10 cellular contexts compared by ENCODE assay signal in the genomic region with DNA sequence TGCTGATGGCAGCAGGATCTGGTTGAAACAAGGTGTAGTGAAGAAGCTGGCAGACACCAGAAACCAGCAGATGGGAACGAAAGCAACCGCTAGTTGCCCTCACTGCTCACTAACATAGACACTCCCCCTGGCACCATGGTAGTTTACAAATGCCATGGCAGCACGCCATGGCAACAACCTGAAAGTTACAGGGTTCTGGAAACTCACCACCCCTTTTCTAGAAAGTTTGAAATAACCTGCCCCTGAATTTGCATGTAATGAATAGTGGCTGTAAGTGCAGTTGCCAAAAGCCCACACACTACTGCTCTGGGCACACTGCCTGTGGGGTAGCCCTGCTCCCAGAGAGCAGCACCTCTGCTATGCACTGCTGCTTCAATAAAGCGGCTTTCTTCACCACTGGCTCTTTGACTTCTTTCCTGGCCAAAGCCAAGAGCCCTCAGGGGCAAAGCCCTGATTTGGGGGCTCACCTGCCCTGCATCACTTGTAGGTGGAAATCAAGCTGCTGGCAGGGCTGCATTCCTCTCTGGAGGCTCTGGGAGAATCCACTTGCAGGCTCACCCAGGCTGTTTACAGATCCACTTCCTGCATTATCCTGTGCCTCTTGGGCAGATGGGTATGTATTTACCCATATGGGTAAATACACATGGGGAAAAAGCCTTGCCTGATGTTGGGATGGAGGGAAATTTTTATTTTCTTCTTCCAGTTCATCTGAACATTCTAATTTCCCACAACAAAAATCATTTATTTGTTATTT. TPM values are rescaled to one million over a fixed set of nuclear protein-coding genes. Genes with fewer than 3 reads are reported as not detected.
DNase-seq lines count a peak whose midpoint lies in the region; ATAC-seq, FAIRE-seq and TF ChIP-seq lines count a peak whose summit lies in the region.
"Had no signal": no experiment of that assay in that cellular context is flagged by ENCODE, and none has a peak within 500 bp of the region (broad histone marks: within the 10 kb centered on the region; RNA-seq: fewer than 3 reads in every experiment).

No MANE protein-coding gene starts in this region.

- no peaks in the 10 kb centered on the region for H3K27me3 ChIP-seq in CD4-positive, alpha-beta T cell (ENCODE audit: control insufficient read depth, insufficient read depth, low read length)

- H3K9me3 Mint-ChIP-seq in CD4-positive, alpha-beta T cell: no peaks in the 10 kb centered on the region

- DNase-seq in CD4-positive, alpha-beta T cell: peak in 2 of 10 experiments; percentile 9 to 17
- peak; percentile 61 for DNase-seq in NCI-H510A treated with DMSO at 0.1 percent for 48 hours (lab: John Stamatoyannopoulos, UW)
- peak; percentile 61 to 76 for DNase-seq in left colon
- no peak for DNase-seq in middle frontal gyrus (ENCODE audit: extremely low spot score, low spot score)
- DNase-seq in H54 (ENCODE audit: insufficient read length, low spot score): no peak
- DNase-seq: activated naive CD4-positive, alpha-beta T cell had no signal

- intact Hi-C loops in CD4-positive, alpha-beta T cell (cut with DNase I, micrococcal nuclease): no loop called here
- intact Hi-C loops in left colon (cut with DNase I, micrococcal nuclease): no loop called here

- ATAC-seq in CD4-positive, alpha-beta T cell (ENCODE audit: poor library complexity): peak; percentile 83
- ATAC-seq in GM19452 (IDR thresholded peaks at IDR 0.05; ENCODE audit: unreplicated experiment) (peak; percentile 56), left colon (peak; percentile 23), GM18861 (IDR thresholded peaks at IDR 0.05; ENCODE audit: unreplicated experiment) (no peak), GM18519 (IDR thresholded peaks at IDR 0.05; ENCODE audit: low FRiP score, unreplicated experiment) (no peak)

- TF ChIP-seq POLR2A in H54 (IDR thresholded peaks at IDR 0.05; ENCODE audit: low read depth, low read length): no peak

- H3K27me3 Mint-ChIP-seq in CD4-positive, alpha-beta T cell: no peaks in the 10 kb centered on the region

- no peak overlapping the region for H3K4me3 Mint-ChIP-seq in CD4-positive, alpha-beta T cell

- peaks cover 9% of the 10 kb centered on the region for H3K4me1 Mint-ChIP-seq in CD4-positive, alpha-beta T cell (ENCODE audit: low read depth)

- no peak overlapping the region for H3K27ac ChIP-seq in CD4-positive, alpha-beta T cell (ENCODE audit: low read depth, low read length)

- CTCF ChIA-PET in CD4-positive, alpha-beta T cell (lab: Charles Lee): no interaction called here

- no peaks in the 10 kb centered on the region for H3K36me3 Mint-ChIP-seq in CD4-positive, alpha-beta T cell (ENCODE audit: low read depth)

- POLR2A ChIA-PET in CD4-positive, alpha-beta T cell (lab: Charles Lee): no interaction called here

- no peak for TF ChIP-seq CTCF in CD4-positive, alpha-beta T cell (IDR thresholded peaks at IDR 0.05)

- FAIRE-seq in H54 (lab: Jason Lieb, UNC): no peak

- no peak overlapping the region for H3K27ac Mint-ChIP-seq in CD4-positive, alpha-beta T cell

- no peaks in the 10 kb centered on the region for H3K9me3 ChIP-seq in CD4-positive, alpha-beta T cell (ENCODE audit: control insufficient read depth, low read length)

RNA-seq across cellular contexts. Expression of a gene that starts 2.0 kb away (rescaled TPM):
- total RNA-seq in CD4-positive, alpha-beta T cell: not detected
- under 1 TPM; 0.39 to 0.55 TPM for total RNA-seq in left colon
- total RNA-seq: NCI-H460 had no signal

RNA-seq across cellular contexts. Expression of a gene that starts 57.5 kb away (rescaled TPM):
- total RNA-seq in CD4-positive, alpha-beta T cell: under 1 TPM; 0.22 to 0.25 TPM
- total RNA-seq in left colon: 1 to 10 TPM; 1.7 to 3.7 TPM
- total RNA-seq: NCI-H460 had no signal

Comparison
In these comparisons a context has a peak if more than half of its experiments do, and no peak if none do; other contexts are left out.
1. ATAC-seq: peak in CD4-positive, alpha-beta T cell (single experiment), GM19452 (single experiment) and left colon (single experiment); none in GM18861 (single experiment) and GM18519 (single experiment).
2. DNase-seq: peak in NCI-H510A treated with DMSO at 0.1 percent for 48 hours (single experiment) and left colon (2 of 2); none in middle frontal gyrus (single experiment) and H54 (single experiment).